1 cellular context compared by ENCODE assay signal in genomic region chr3:32822609-32823498, GRCh38.
TF ChIP-seq lines count a peak whose summit lies in the region.

No MANE protein-coding gene starts in this region.

TF ChIP-seq in HepG2, 621 proteins besides CTCF, POLR2A, EP300 and RAD21:
- 0 out of 2 replicates have a peak, but pooled peaks have one; percentile 25 for TF ChIP-seq KMT2A (CRISPR knock-in tag; IDR thresholded peaks at IDR 0.05)
- peak; percentile 88 for TF ChIP-seq HDAC6 (IDR thresholded peaks at IDR 0.05; ENCODE audit: low read depth, low read length)
- TF ChIP-seq TFDP2 (CRISPR knock-in tag; IDR thresholded peaks at IDR 0.05): 0 out of 2 replicates have a peak, but pooled peaks have one; percentile 9
- peak; percentile 63 for TF ChIP-seq RBM22 (optimal IDR thresholded peaks at IDR 0.05; ENCODE audit: low read length)
- TF ChIP-seq ZNF296 (CRISPR knock-in tag; conservative IDR thresholded peaks at IDR 0.05): no peak
- TF ChIP-seq TGIF2 (CRISPR knock-in tag; IDR thresholded peaks at IDR 0.05): peak; percentile 26; the same call in 1 of the 2 replicates
